Comparison of ENCODE assay signal across 21 cellular contexts in genomic region chr3:123321806-123322205, GRCh38.
"Had no signal": no experiment of that assay in that cellular context is flagged by ENCODE, and none has a peak within 500 bp of the region (broad histone marks: within the 10 kb centered on the region; RNA-seq: fewer than 3 reads in every experiment).

No MANE protein-coding gene starts in this region.

- H3K4me3 ChIP-seq: body of pancreas, cardiac muscle cell, prostate gland, suprapubic skin, transverse colon had no signal

- ATAC-seq: body of pancreas; left colon; naive thymus-derived CD4-positive, alpha-beta T cell; stimulated activated effector memory CD8-positive, alpha-beta T cell treated with anti-CD3 and anti-CD28 coated beads, Interleukin-12 subunit alpha, Interleukin-12 subunit beta, amount 100 ng/mL, for 72 hours; stimulated activated naive CD8-positive, alpha-beta T cell treated with anti-CD3 and anti-CD28 coated beads, Interleukin-15, amount 100 ng/mL, for 72 hours; WTC11 had no signal

- H3K27me3 ChIP-seq: body of pancreas, cardiac muscle cell, transverse colon had no signal

- H3K27ac ChIP-seq: body of pancreas, cardiac muscle cell, prostate gland, suprapubic skin, transverse colon had no signal

- H3K4me1 ChIP-seq: body of pancreas, prostate gland, suprapubic skin, transverse colon had no signal

- H3K36me3 ChIP-seq: prostate gland, suprapubic skin, transverse colon had no signal

- H3K9me3 ChIP-seq: body of pancreas, prostate gland, suprapubic skin, transverse colon had no signal

- DNase-seq: activated gamma-delta T cell treated with Interleukin-2 at 50 U/mL for 16 hours; activated T-cell treated with anti-CD3 and anti-CD28 coated beads, Interleukin-2, amount 50 U/mL, for 1 hour; anterior cingulate cortex; effector CD4-positive, alpha-beta T cell; foreskin melanocyte; glutamatergic neuron; left colon; naive thymus-derived CD4-positive, alpha-beta T cell; stimulated activated CD4-positive, alpha-beta T cell treated with anti-CD3 and anti-CD28 coated beads, Interleukin-1b, Interleukin-23, amount 100 ng/mL, for 48 hours; stimulated activated naive CD8-positive, alpha-beta T cell treated with anti-CD3 and anti-CD28 coated beads, Interleukin-15, amount 100 ng/mL, for 72 hours; T1000; transverse colon had no signal

- FAIRE-seq: endometrium, islet of Langerhans, urothelium cell line had no signal
